8 cellular contexts compared by ENCODE assay signal in genomic region chr12:6535697-6535946, GRCh38. TPM values are rescaled to one million over a fixed set of nuclear protein-coding genes. Genes with fewer than 3 reads are reported as not detected.
DNase-seq lines count a peak whose midpoint lies in the region; ATAC-seq and TF ChIP-seq lines count a peak whose summit lies in the region.

No MANE protein-coding gene starts in this region.

- no peaks in the 10 kb centered on the region for H3K27me3 ChIP-seq in AG04450 (ENCODE audit: control insufficient read depth, insufficient read depth, low read length)
- no peaks in the 10 kb centered on the region for H3K27me3 ChIP-seq in naive thymus-derived CD4-positive, alpha-beta T cell (ENCODE audit: control insufficient read depth in 2 of 2, insufficient read depth in 2 of 2, low read length in 2 of 2)

- H3K4me3 ChIP-seq in AG04450 (ENCODE audit: low read depth, low read length) (peak overlapping the region; percentile 97), LNCaP clone FGC (ENCODE audit: low read depth, low read length) (peak overlapping the region; percentile 98), coronary artery (peak overlapping the region; percentile 91)
- H3K4me3 ChIP-seq in naive thymus-derived CD4-positive, alpha-beta T cell (ENCODE audit: low read length), result peak overlapping the region; percentile 97

- H3K4me1 ChIP-seq in naive thymus-derived CD4-positive, alpha-beta T cell (ENCODE audit: control insufficient read depth in 2 of 2, insufficient read depth in 2 of 2, low read length in 2 of 2), result peaks cover 41 to 46% of the 10 kb centered on the region in 2 donors

- H3K27ac ChIP-seq in AG04450 (ENCODE audit: low read depth, low read length), result peak overlapping the region; percentile 82
- H3K27ac ChIP-seq in coronary artery, result peak overlapping the region; percentile 96 to 99
- H3K27ac ChIP-seq in naive thymus-derived CD4-positive, alpha-beta T cell (ENCODE audit: low read depth, low read length), result peak overlapping the region; percentile 81

- H3K27me3 Mint-ChIP-seq in naive thymus-derived CD4-positive, alpha-beta T cell, result peaks cover 0 to 2% (median 0%) of the 10 kb centered on the region in 5 donors

- H3K36me3 Mint-ChIP-seq in naive thymus-derived CD4-positive, alpha-beta T cell, result peaks cover 6 to 49% (median 9%) of the 10 kb centered on the region in 5 donors

- no peak for ATAC-seq in naive thymus-derived CD4-positive, alpha-beta T cell
- ATAC-seq in HG02970 (IDR thresholded peaks at IDR 0.05; ENCODE audit: low FRiP score, unreplicated experiment), result no peak
- ATAC-seq in HG02973 (IDR thresholded peaks at IDR 0.05; ENCODE audit: unreplicated experiment), result no peak

- peaks cover 0 to 1% (median 0%) of the 10 kb centered on the region in 11 donors for H3K9me3 Mint-ChIP-seq in naive thymus-derived CD4-positive, alpha-beta T cell

- TF ChIP-seq CTCF in AG04450 (IDR thresholded peaks at IDR 0.05; ENCODE audit: low read depth, low read length) (no peak), LNCaP clone FGC (IDR thresholded peaks at IDR 0.05; ENCODE audit: control insufficient read depth, extremely low read depth, insufficient read depth) (no peak), coronary artery (IDR thresholded peaks at IDR 0.05) (no peak)

- peak overlapping the region; percentile 92 to 100 (median 94) for H3K27ac Mint-ChIP-seq in naive thymus-derived CD4-positive, alpha-beta T cell

- peaks cover 12 to 48% (median 15%) of the 10 kb centered on the region in 3 experiments for H3K36me3 ChIP-seq in naive thymus-derived CD4-positive, alpha-beta T cell (ENCODE audit: control insufficient read depth in 2 of 3, insufficient read depth in 3 of 3, low read length in 3 of 3)

- peak overlapping the region; percentile 90 to 99 (median 94) for H3K4me3 Mint-ChIP-seq in naive thymus-derived CD4-positive, alpha-beta T cell

- H3K4me1 Mint-ChIP-seq in naive thymus-derived CD4-positive, alpha-beta T cell, result peaks cover 39 to 66% (median 58%) of the 10 kb centered on the region in 7 donors

- intact Hi-C loops in naive thymus-derived CD4-positive, alpha-beta T cell (cut with micrococcal nuclease), result loop anchor here (2.0 kb wide), 3 partner anchors 33 to 199 kb away; partner anchors contain the start of genes CHD4 (in 1 of the 2) and NOP2 (in 1 of the 2)

- CTCF ChIA-PET in AG04450 (lab: Charles Lee), result interaction anchor here (0.7 to 0.9 kb wide), 4 partner anchors 13 to 201 kb away, joined by 3 to 7 read pairs (median 3); no protein-coding TSS in a partner anchor
- CTCF ChIA-PET in naive thymus-derived CD4-positive, alpha-beta T cell (lab: Charles Lee), result interaction anchor here (0.6 to 7.1 kb wide), 8 partner anchors 18 to 213 kb away, joined by 3 to 106 read pairs (median 7); partner anchors contain the start of gene VAMP1

- DNase-seq in AG04450 (ENCODE audit: low read depth, low spot score) (no peak), LNCaP clone FGC (ENCODE audit: low read depth) (no peak), coronary artery (ENCODE audit: low spot score) (no peak), NCI-H226 (no peak), GDM1 (lab: John Stamatoyannopoulos, UW) (no peak)
- DNase-seq in naive thymus-derived CD4-positive, alpha-beta T cell, result no peak

- POLR2A ChIA-PET in AG04450 (lab: Yijun Ruan, JAX), result interaction anchor here (1.0 to 7.7 kb wide), 4 partner anchors 16 to 200 kb away, joined by 7 to 218 read pairs (median 26); partner anchors contain the start of genes IFFO1 and ZNF384
- POLR2A ChIA-PET in naive thymus-derived CD4-positive, alpha-beta T cell (lab: Charles Lee), result interaction anchor here (0.9 to 7.5 kb wide), 18 partner anchors 22 to 209 kb away, joined by 3 to 104 read pairs (median 12); partner anchors contain the start of genes CD27, MRPL51, TAPBPL and VAMP1

- H3K9me3 ChIP-seq in AG04450 (ENCODE audit: control insufficient read depth, insufficient read depth, low read length), result peaks cover 7% of the 10 kb centered on the region; the same call in 1 of the 2 replicates
- no peaks in the 10 kb centered on the region for H3K9me3 ChIP-seq in naive thymus-derived CD4-positive, alpha-beta T cell (ENCODE audit: control insufficient read depth in 2 of 3, low read length in 3 of 3)

RNA-seq across cellular contexts. Expression of gene GAPDH, which starts 1.3 kb away (rescaled TPM):
- polyA plus RNA-seq in AG04450 (2011; rRNA removed), result 9,160 and 11,356 TPM in 2 replicates
- 15,456 and 19,888 TPM in 2 replicates for polyA minus RNA-seq in AG04450 (2011; rRNA and poly(A)+ RNA removed)
- total RNA-seq in naive thymus-derived CD4-positive, alpha-beta T cell, result 1,000 to 10,000 TPM in 1 of 5 experiments, 100 to 1,000 TPM in 4; 330 to 4,503 (median 379) TPM
- polyA plus RNA-seq in naive thymus-derived CD4-positive, alpha-beta T cell, result 1,000 to 10,000 TPM; 1,202 to 1,413 TPM

RNA-seq across cellular contexts. Expression of gene IFFO1, which starts 20.2 kb away (rescaled TPM):
- polyA plus RNA-seq in AG04450 (2011; rRNA removed), result 23.8 and 24.2 TPM in 2 replicates
- 17.8 and 18.2 TPM in 2 replicates for polyA minus RNA-seq in AG04450 (2011; rRNA and poly(A)+ RNA removed)
- 10 to 100 TPM; 28.2 to 55.9 (median 45.9) TPM for total RNA-seq in naive thymus-derived CD4-positive, alpha-beta T cell
- 10 to 100 TPM in 1 of 2 donors, 1 to 10 TPM in 1; 5.4 to 11.4 TPM for polyA plus RNA-seq in naive thymus-derived CD4-positive, alpha-beta T cell

RNA-seq across cellular contexts. Expression of gene NOP2, which starts 32.5 kb away (rescaled TPM):
- 35.7 and 41.3 TPM in 2 replicates for polyA plus RNA-seq in AG04450 (2011; rRNA removed)
- 31.7 and 43.9 TPM in 2 replicates for polyA minus RNA-seq in AG04450 (2011; rRNA and poly(A)+ RNA removed)
- total RNA-seq in naive thymus-derived CD4-positive, alpha-beta T cell, result 100 to 1,000 TPM in 1 of 5 experiments, 10 to 100 TPM in 4; 74.4 to 102 (median 87.6) TPM
- 10 to 100 TPM; 24.2 to 53.7 TPM for polyA plus RNA-seq in naive thymus-derived CD4-positive, alpha-beta T cell

RNA-seq across cellular contexts. Expression of gene NCAPD2, which starts 41.7 kb away (rescaled TPM):
- 36.1 and 38.4 TPM in 2 replicates for polyA plus RNA-seq in AG04450 (2011; rRNA removed)
- 55.6 and 63.1 TPM in 2 replicates for polyA minus RNA-seq in AG04450 (2011; rRNA and poly(A)+ RNA removed)
- 100 to 1,000 TPM in 1 of 5 experiments, 10 to 100 TPM in 4; 30.3 to 121 (median 38.4) TPM for total RNA-seq in naive thymus-derived CD4-positive, alpha-beta T cell
- polyA plus RNA-seq in naive thymus-derived CD4-positive, alpha-beta T cell, result 10 to 100 TPM; 24.4 to 46.7 TPM

RNA-seq across cellular contexts. Expression of gene MRPL51, which starts 42.6 kb away (rescaled TPM):
- polyA plus RNA-seq in AG04450 (2011; rRNA removed), result 120 and 165 TPM in 2 replicates
- 30.0 and 35.1 TPM in 2 replicates for polyA minus RNA-seq in AG04450 (2011; rRNA and poly(A)+ RNA removed)
- 100 to 1,000 TPM in 1 of 5 experiments, 10 to 100 TPM in 4; 22.5 to 208 (median 80.9) TPM for total RNA-seq in naive thymus-derived CD4-positive, alpha-beta T cell
- 100 to 1,000 TPM; 204 to 220 TPM for polyA plus RNA-seq in naive thymus-derived CD4-positive, alpha-beta T cell
